Comparison of ENCODE assay signal across 28 cellular contexts in genomic region chr2:105188343-105188742, GRCh38. TPM values are rescaled to one million over a fixed set of nuclear protein-coding genes. Genes with fewer than 3 reads are reported as not detected.
A peak's percentile ranks its signal among the peaks of the same experiment; 100 is the strongest.
DNase-seq lines count a peak whose midpoint lies in the region; ATAC-seq and TF ChIP-seq lines count a peak whose summit lies in the region.
"Had no signal": no experiment of that assay in that cellular context is flagged by ENCODE, and none has a peak within 500 bp of the region (broad histone marks: within the 10 kb centered on the region; RNA-seq: fewer than 3 reads in every experiment).

No MANE protein-coding gene starts in this region.

- H3K4me1 ChIP-seq in endodermal cell (ENCODE audit: control insufficient read depth, insufficient read depth, low read length) = no peaks in the 10 kb centered on the region
- H3K4me1 ChIP-seq: adrenal gland, testis had no signal

- no peak overlapping the region for H3K4me3 ChIP-seq in endodermal cell (ENCODE audit: low read length)
- H3K4me3 ChIP-seq: adrenal gland; BLaER1 treated with 17β-estradiol and CSF1 and Interleukin-3, amounts not matched to agents 10 nM and 100 nM; cardiac muscle cell; hepatocyte; SJSA1; testis had no signal

- no peak overlapping the region for H3K27ac Mint-ChIP-seq in stimulated activated effector memory CD8-positive, alpha-beta T cell treated with anti-CD3 and anti-CD28 coated beads, Interleukin-12 subunit alpha, Interleukin-12 subunit beta, amount 100 ng/mL, for 72 hours
- H3K27ac Mint-ChIP-seq in HFFc6 = no peak overlapping the region
- no peak overlapping the region for H3K27ac Mint-ChIP-seq in endodermal cell
- H3K27ac Mint-ChIP-seq: WTC11 had no signal

- WGBS in endodermal cell (ENCODE audit: insufficient coverage in 1 of 2, insufficient read length in 1 of 2), 2 experiments = 90 to 93% methylated on average over 3 to 4 of the region's 4 CpGs

- no peaks in the 10 kb centered on the region for H3K9me3 Mint-ChIP-seq in stimulated activated effector memory CD8-positive, alpha-beta T cell treated with anti-CD3 and anti-CD28 coated beads, Interleukin-12 subunit alpha, Interleukin-12 subunit beta, amount 100 ng/mL, for 72 hours
- H3K9me3 Mint-ChIP-seq in HFFc6 (no peaks in the 10 kb centered on the region), endodermal cell (peaks cover 29% of the 10 kb centered on the region)

- peak; percentile 8 for DNase-seq in stimulated activated CD4-positive, alpha-beta T cell treated with anti-CD3 and anti-CD28 coated beads, Interleukin-1b, Interleukin-23, amount 100 ng/mL, for 48 hours
- DNase-seq in stimulated activated CD4-positive, alpha-beta T cell treated with anti-CD3 and anti-CD28 coated beads, Interleukin-4, amount 100 ng/mL, for 4 hours = no peak
- peak in 1 of 2 donors; percentile 47 for DNase-seq in stimulated activated effector memory CD8-positive, alpha-beta T cell treated with anti-CD3 and anti-CD28 coated beads, Interleukin-12 subunit alpha, Interleukin-12 subunit beta, amount 100 ng/mL, for 72 hours (ENCODE audit: low spot score in 2 of 2)
- DNase-seq in HFFc6 (no peak), endodermal cell (no peak)
- DNase-seq: activated effector memory CD4-positive, alpha-beta T cell treated with Interleukin-2 at 50 U/mL for 16 hours; adrenal gland; dermis blood vessel endothelial cell; GF-D8; mammary epithelial cell; NCI-H1417; occipital lobe; retina; testis had no signal

- H3K36me3 Mint-ChIP-seq in stimulated activated effector memory CD8-positive, alpha-beta T cell treated with anti-CD3 and anti-CD28 coated beads, Interleukin-12 subunit alpha, Interleukin-12 subunit beta, amount 100 ng/mL, for 72 hours = no peaks in the 10 kb centered on the region
- H3K36me3 Mint-ChIP-seq in HFFc6 (ENCODE audit: low read depth) = no peaks in the 10 kb centered on the region
- H3K36me3 Mint-ChIP-seq in endodermal cell (ENCODE audit: low read depth) = no peaks in the 10 kb centered on the region

- H3K27ac ChIP-seq in endodermal cell (ENCODE audit: low read depth, low read length) = no peak overlapping the region
- H3K27ac ChIP-seq: adrenal gland; BLaER1 treated with 17β-estradiol and CSF1 and Interleukin-3, amounts not matched to agents 10 nM and 100 nM; cardiac muscle cell; hepatocyte; SJSA1; testis had no signal

- TF ChIP-seq CTCF in HFFc6 (IDR thresholded peaks at IDR 0.05) = no peak
- TF ChIP-seq CTCF in endodermal cell (conservative IDR thresholded peaks at IDR 0.05) = no peak

- H3K4me1 Mint-ChIP-seq in stimulated activated effector memory CD8-positive, alpha-beta T cell treated with anti-CD3 and anti-CD28 coated beads, Interleukin-12 subunit alpha, Interleukin-12 subunit beta, amount 100 ng/mL, for 72 hours = no peaks in the 10 kb centered on the region
- H3K4me1 Mint-ChIP-seq in HFFc6 (ENCODE audit: low read depth) (peaks cover 15% of the 10 kb centered on the region), endodermal cell (peaks cover 36% of the 10 kb centered on the region)

- no peaks in the 10 kb centered on the region for H3K36me3 ChIP-seq in endodermal cell (ENCODE audit: control insufficient read depth, insufficient read depth, low read length)
- H3K36me3 ChIP-seq: adrenal gland; BLaER1 treated with 17β-estradiol and CSF1 and Interleukin-3, amounts not matched to agents 10 nM and 100 nM; cardiac muscle cell; SJSA1 had no signal

- peaks cover 10% of the 10 kb centered on the region for H3K27me3 Mint-ChIP-seq in HFFc6 (ENCODE audit: insufficient read depth)
- no peaks in the 10 kb centered on the region for H3K27me3 Mint-ChIP-seq in endodermal cell (ENCODE audit: insufficient read depth)

- H3K9me3 ChIP-seq in endodermal cell (ENCODE audit: control insufficient read depth, low read length) = peaks cover 12% of the 10 kb centered on the region
- H3K9me3 ChIP-seq: adrenal gland, SJSA1, testis had no signal

- ATAC-seq in HG02852 (IDR thresholded peaks at IDR 0.05; ENCODE audit: unreplicated experiment) = peak; percentile 79
- ATAC-seq in HG03558 (IDR thresholded peaks at IDR 0.05; ENCODE audit: extremely low read depth, unreplicated experiment) = peak; percentile 52
- peak; percentile 87 for ATAC-seq in stimulated activated effector memory CD8-positive, alpha-beta T cell treated with anti-CD3 and anti-CD28 coated beads, Interleukin-12 subunit alpha, Interleukin-12 subunit beta, amount 100 ng/mL, for 72 hours
- no peak for ATAC-seq in HG03439 (IDR thresholded peaks at IDR 0.05; ENCODE audit: unreplicated experiment)
- ATAC-seq: Panc1, WTC11 had no signal

- H3K27me3 ChIP-seq in endodermal cell (ENCODE audit: control insufficient read depth, insufficient read depth, low read length, poor library complexity, severe bottlenecking) = no peaks in the 10 kb centered on the region
- H3K27me3 ChIP-seq: adrenal gland; BLaER1 treated with 17β-estradiol and CSF1 and Interleukin-3, amounts not matched to agents 10 nM and 100 nM; cardiac muscle cell; hepatocyte; testis had no signal

- no peak overlapping the region for H3K9ac ChIP-seq in endodermal cell (ENCODE audit: extremely low read depth, low read length, poor library complexity, severe bottlenecking)
- H3K9ac ChIP-seq: BLaER1 treated with 17β-estradiol and CSF1 and Interleukin-3, amounts not matched to agents 10 nM and 100 nM had no signal

- H3K4me3 Mint-ChIP-seq in stimulated activated effector memory CD8-positive, alpha-beta T cell treated with anti-CD3 and anti-CD28 coated beads, Interleukin-12 subunit alpha, Interleukin-12 subunit beta, amount 100 ng/mL, for 72 hours = no peak overlapping the region
- H3K4me3 Mint-ChIP-seq in HFFc6 (no peak overlapping the region), endodermal cell (no peak overlapping the region)
- H3K4me3 Mint-ChIP-seq: WTC11 had no signal

RNA-seq across cellular contexts. Expression of gene GPR45, which starts 53.2 kb away (rescaled TPM):
- not detected for total RNA-seq in HFFc6 (2021; fragmentation: NEBNext Ultra II Directional; extraction: Animal tissue kit (Norgen Biotek cat#: 25700))
- total RNA-seq in endodermal cell = not detected
- 0.28 TPM for polyA plus RNA-seq in endodermal cell (2013, experiment 1 of 2)
- not detected for polyA plus RNA-seq in endodermal cell (2013, experiment 2 of 2)
- total RNA-seq: cardiac muscle cell; dermis blood vessel endothelial cell; fibroblast of villous mesenchyme; H1; hepatocyte; mammary epithelial cell; myocyte; T-helper 2 cell treated with Interferon-gamma antibody and Interleukin-4, amounts not matched to agents 100 ng/mL and 5 ng/mL, for 36 hours; WTC11 had no signal
- polyA plus RNA-seq: adrenal gland, cardiac muscle cell, hepatocyte, keratinocyte, mammary epithelial cell had no signal
